Comparison of ENCODE assay signal across 16 cellular contexts in the genomic region with DNA sequence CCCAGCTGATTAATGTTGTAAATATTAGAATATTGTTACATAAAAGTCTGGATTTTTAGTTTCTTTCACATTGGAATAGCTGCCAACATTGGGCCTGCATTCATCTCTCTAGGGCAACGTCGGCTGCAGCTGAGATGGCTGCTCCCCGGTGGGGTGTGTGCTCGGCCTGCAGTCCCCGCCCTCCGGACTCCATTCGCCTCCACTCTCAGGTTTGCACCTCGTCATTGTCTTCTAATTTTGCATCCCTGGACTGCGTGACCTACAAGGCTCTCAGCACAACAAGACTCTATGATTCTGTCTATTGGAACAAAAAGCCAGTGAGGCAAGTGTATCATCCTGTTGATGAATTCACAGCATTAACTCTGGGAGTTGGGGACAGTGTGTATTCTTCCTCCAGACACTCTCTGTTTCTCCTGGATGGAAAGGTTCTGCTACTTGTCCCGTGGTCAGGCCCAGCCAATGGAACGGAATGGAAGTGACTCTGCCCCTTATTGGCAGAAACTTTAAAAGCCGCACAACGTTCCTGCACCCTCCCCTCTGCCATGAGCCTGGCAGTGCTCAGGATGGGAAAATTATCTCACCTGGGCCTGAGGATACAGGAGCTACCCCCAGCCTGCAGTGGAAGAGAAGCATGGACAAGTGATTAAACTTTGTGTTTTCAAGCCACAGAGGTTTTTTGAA.
DNase-seq lines count a peak whose midpoint lies in the region; ATAC-seq and TF ChIP-seq lines count a peak whose summit lies in the region.
"Had no signal": no experiment of that assay in that cellular context is flagged by ENCODE, and none has a peak within 500 bp of the region (broad histone marks: within the 10 kb centered on the region; RNA-seq: fewer than 3 reads in every experiment).

No MANE protein-coding gene starts in this region.

- no peaks in the 10 kb centered on the region for H4K20me1 ChIP-seq in Karpas-422 (ENCODE audit: insufficient read depth, low read depth, low read length)

- H3K4me2 ChIP-seq in Karpas-422 (ENCODE audit: low read depth, low read length, poor library complexity, severe bottlenecking) = no peak overlapping the region

- H3K9me3 ChIP-seq in CD8-positive, alpha-beta memory T cell (ENCODE audit: low read length) = no peaks in the 10 kb centered on the region
- no peaks in the 10 kb centered on the region for H3K9me3 ChIP-seq in adipocyte (ENCODE audit: control insufficient read depth, low read length)
- no peaks in the 10 kb centered on the region for H3K9me3 ChIP-seq in gastroesophageal sphincter
- no peaks in the 10 kb centered on the region for H3K9me3 ChIP-seq in psoas muscle
- no peaks in the 10 kb centered on the region for H3K9me3 ChIP-seq in Karpas-422 (ENCODE audit: low read length)
- H3K9me3 ChIP-seq: upper lobe of left lung had no signal

- intact Hi-C loops in psoas muscle (cut with DNase I) = no loop called here

- no peak overlapping the region for H3K27ac ChIP-seq in CD8-positive, alpha-beta memory T cell (ENCODE audit: low read depth, low read length)
- H3K27ac ChIP-seq in gastroesophageal sphincter (peak overlapping the region; percentile 55 to 81 (median 80)), psoas muscle (peak overlapping the region; percentile 80), Karpas-422 (ENCODE audit: low read length) (no peak overlapping the region)

- CTCF ChIA-PET in CD8-positive, alpha-beta memory T cell (lab: Charles Lee) = no interaction called here

- H3K27me3 ChIP-seq in CD8-positive, alpha-beta memory T cell (ENCODE audit: insufficient read depth, low read length, poor library complexity, severe bottlenecking) = no peaks in the 10 kb centered on the region
- H3K27me3 ChIP-seq in adipocyte (replicated peaks; ENCODE audit: control insufficient read depth, insufficient read depth, low read length) (no peaks in the 10 kb centered on the region), gastroesophageal sphincter (no peaks in the 10 kb centered on the region), psoas muscle (ENCODE audit: insufficient read depth in 3 of 3, low read length in 2 of 3) (no peaks in the 10 kb centered on the region), Karpas-422 (ENCODE audit: low read length) (no peaks in the 10 kb centered on the region)
- H3K27me3 ChIP-seq: upper lobe of left lung had no signal

- peaks cover 11 to 15% (median 13%) of the 10 kb centered on the region in 3 donors for H3K4me1 Mint-ChIP-seq in CD8-positive, alpha-beta memory T cell

- ATAC-seq in gastroesophageal sphincter (peak; percentile 52), psoas muscle (peak in 3 of 4 donors; percentile 12 to 36 (median 34)), GM21381 (IDR thresholded peaks at IDR 0.05; ENCODE audit: unreplicated experiment) (no peak), GM18870 (IDR thresholded peaks at IDR 0.05; ENCODE audit: unreplicated experiment) (no peak)
- ATAC-seq: activated naive CD4-positive, alpha-beta T cell treated with anti-CD3 and anti-CD28 coated beads, Interleukin-2, amount 50 U/mL, for 72 hours had no signal

- 21 to 38% methylated on average over 9 to 10 of the region's 13 CpGs for WGBS in gastroesophageal sphincter (ENCODE audit: low coverage in 1 of 2), 2 donors
- 40 to 67% (median 46%) methylated on average over 13 of the region's 13 CpGs for WGBS in psoas muscle, 3 donors

- peak overlapping the region in 1 of 7 donors; percentile 13 for H3K4me3 Mint-ChIP-seq in CD8-positive, alpha-beta memory T cell
- H3K4me3 Mint-ChIP-seq: central memory CD8-positive, alpha-beta T cell had no signal

- POLR2A ChIA-PET in CD8-positive, alpha-beta memory T cell (lab: Charles Lee) = no interaction called here

- H2AFZ ChIP-seq in Karpas-422 (ENCODE audit: low read length) = no peak overlapping the region

- no peak for TF ChIP-seq EP300 in gastroesophageal sphincter (IDR thresholded peaks at IDR 0.05)

- DNase-seq in CD8-positive, alpha-beta memory T cell = no peak
- DNase-seq in adipocyte (ENCODE audit: low read depth) = no peak
- peak in 1 of 2 donors; percentile 35 for DNase-seq in psoas muscle
- no peak for DNase-seq in stimulated activated CD4-positive, alpha-beta T cell treated with anti-CD3 and anti-CD28 coated beads, Interleukin-1b, Interleukin-23, amount 100 ng/mL, for 48 hours
- DNase-seq in Karpas-422 = no peak
- DNase-seq: activated CD4-positive, alpha-beta T cell treated with anti-CD3 and anti-CD28 coated beads for 1 hour; kidney glomerular epithelial cell; NCI-H2029 treated with DMSO at 0.1 percent for 48 hours; NCI-H69; T-helper 1 cell had no signal

- peaks cover 32% of the 10 kb centered on the region for H3K79me2 ChIP-seq in Karpas-422 (ENCODE audit: low read length)

- no peaks in the 10 kb centered on the region for H3K27me3 Mint-ChIP-seq in CD8-positive, alpha-beta memory T cell
- H3K27me3 Mint-ChIP-seq: central memory CD8-positive, alpha-beta T cell had no signal

- H3K9ac ChIP-seq in adipocyte (ENCODE audit: low read length) (peak overlapping the region; percentile 54), Karpas-422 (ENCODE audit: low read length) (no peak overlapping the region)

- no peaks in the 10 kb centered on the region for H3K4me1 ChIP-seq in CD8-positive, alpha-beta memory T cell (ENCODE audit: insufficient read depth, low read length)
- peaks cover 15% of the 10 kb centered on the region for H3K4me1 ChIP-seq in adipocyte (ENCODE audit: control insufficient read depth, insufficient read depth, low read length)
- peaks cover 0 to 51% (median 3%) of the 10 kb centered on the region in 3 donors for H3K4me1 ChIP-seq in gastroesophageal sphincter
- peaks cover 10% of the 10 kb centered on the region for H3K4me1 ChIP-seq in psoas muscle
- peaks cover 12% of the 10 kb centered on the region for H3K4me1 ChIP-seq in Karpas-422 (ENCODE audit: low read length)

- no peak for TF ChIP-seq POLR2A in gastroesophageal sphincter (IDR thresholded peaks at IDR 0.05)

- H3K9me2 ChIP-seq in Karpas-422 (replicated peaks; ENCODE audit: insufficient read depth, low read length) = no peaks in the 10 kb centered on the region; the same call in 1 of the 2 replicates

- H3K4me3 ChIP-seq in CD8-positive, alpha-beta memory T cell (ENCODE audit: low read length) = no peak overlapping the region
- H3K4me3 ChIP-seq in adipocyte (ENCODE audit: low read length) = peak overlapping the region; percentile 39
- no peak overlapping the region for H3K4me3 ChIP-seq in gastroesophageal sphincter
- no peak overlapping the region for H3K4me3 ChIP-seq in psoas muscle
- H3K4me3 ChIP-seq in Karpas-422 (ENCODE audit: low read length) = no peak overlapping the region
- H3K4me3 ChIP-seq: upper lobe of left lung had no signal

- H3K36me3 ChIP-seq in CD8-positive, alpha-beta memory T cell (ENCODE audit: insufficient read depth, low read length) = no peaks in the 10 kb centered on the region
- H3K36me3 ChIP-seq in adipocyte (ENCODE audit: control insufficient read depth, insufficient read depth, low read length, severe bottlenecking) = no peaks in the 10 kb centered on the region
- H3K36me3 ChIP-seq in gastroesophageal sphincter = no peaks in the 10 kb centered on the region
- peaks cover 0 to 4% of the 10 kb centered on the region in 2 donors for H3K36me3 ChIP-seq in psoas muscle (ENCODE audit: insufficient read depth in 1 of 2, low read depth in 1 of 2)
- no peaks in the 10 kb centered on the region for H3K36me3 ChIP-seq in Karpas-422 (ENCODE audit: insufficient read depth, low read length)
- H3K36me3 ChIP-seq: upper lobe of left lung had no signal

- no peaks in the 10 kb centered on the region for H3K9me3 Mint-ChIP-seq in CD8-positive, alpha-beta memory T cell
- H3K9me3 Mint-ChIP-seq: activated naive CD4-positive, alpha-beta T cell treated with anti-CD3 and anti-CD28 coated beads, Interleukin-2, amount 50 U/mL, for 72 hours; central memory CD8-positive, alpha-beta T cell had no signal

- TF ChIP-seq CTCF in gastroesophageal sphincter (IDR thresholded peaks at IDR 0.05) = no peak
- no peak for TF ChIP-seq CTCF in psoas muscle (IDR thresholded peaks at IDR 0.05)

- peaks cover 0 to 8% (median 0%) of the 10 kb centered on the region in 3 donors for H3K36me3 Mint-ChIP-seq in CD8-positive, alpha-beta memory T cell
- H3K36me3 Mint-ChIP-seq: activated naive CD4-positive, alpha-beta T cell treated with anti-CD3 and anti-CD28 coated beads, Interleukin-2, amount 50 U/mL, for 72 hours had no signal

- peak overlapping the region in 6 of 8 donors; percentile 5 to 77 (median 56) for H3K27ac Mint-ChIP-seq in CD8-positive, alpha-beta memory T cell
- H3K27ac Mint-ChIP-seq: activated naive CD4-positive, alpha-beta T cell treated with anti-CD3 and anti-CD28 coated beads, Interleukin-2, amount 50 U/mL, for 72 hours had no signal

Comparison
In these comparisons a context has a peak if more than half of its experiments do, and no peak if none do; other contexts are left out.
1. H3K27ac ChIP-seq: peak in gastroesophageal sphincter (4 of 4) and psoas muscle (single experiment); none in CD8-positive, alpha-beta memory T cell (single experiment) and Karpas-422 (single experiment).
2. ATAC-seq: peak in gastroesophageal sphincter (single experiment) and psoas muscle (3 of 4); none in GM21381 (single experiment) and GM18870 (single experiment).